ENCODE assay signal across 24 cellular contexts in the genomic region with DNA sequence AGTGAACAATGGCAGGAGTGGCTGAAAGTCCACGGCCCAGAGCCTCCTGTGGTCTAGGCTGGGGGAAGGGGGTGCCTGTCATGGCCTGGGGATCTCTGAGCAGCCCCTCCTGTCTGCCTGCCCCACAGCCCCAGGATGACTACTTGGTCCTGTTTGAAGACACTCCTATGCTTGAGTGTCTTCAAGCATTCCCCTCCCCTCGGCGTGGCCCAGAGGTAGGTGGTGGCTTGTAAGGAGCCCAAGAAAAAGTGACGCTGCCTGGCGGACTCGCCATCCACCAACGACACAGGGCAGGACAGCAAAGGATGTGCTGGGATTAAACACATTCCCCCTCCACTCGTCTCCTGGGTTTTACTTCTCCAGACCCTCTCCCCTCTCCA. TPM values are rescaled to one million over a fixed set of nuclear protein-coding genes. Genes with fewer than 3 reads are reported as not detected.
"Had no signal": no experiment of that assay in that cellular context is flagged by ENCODE, and none has a peak within 500 bp of the region (broad histone marks: within the 10 kb centered on the region; RNA-seq: fewer than 3 reads in every experiment).

No MANE protein-coding gene starts in this region.

- H3K4me1 ChIP-seq: ascending aorta, tibial artery had no signal

- H3K4me1 Mint-ChIP-seq: activated CD4-positive, alpha-beta T cell treated with anti-CD3 and anti-CD28 coated beads, Interleukin-2, amount 10 ng/mL, durations not matched to agents 24 days and 14 days; central memory CD8-positive, alpha-beta T cell had no signal

- H3K27ac ChIP-seq: ascending aorta, coronary artery, left ventricle myocardium inferior, tibial artery had no signal

- H3K27me3 Mint-ChIP-seq: activated CD4-positive, alpha-beta T cell treated with anti-CD3 and anti-CD28 coated beads, Interleukin-2, amount 10 ng/mL, durations not matched to agents 24 days and 14 days; central memory CD8-positive, alpha-beta T cell; progenitor cell of endocrine pancreas; T-cell had no signal

- H3K36me3 ChIP-seq: ascending aorta, left ventricle myocardium inferior, tibial artery had no signal

- DNase-seq: activated CD4-positive, alpha-beta T cell treated with anti-CD3 and anti-CD28 coated beads, Interleukin-2, amount 10 ng/mL, durations not matched to agents 24 days and 14 days; activated CD8-positive, alpha-beta memory T cell treated with anti-CD3 and anti-CD28 coated beads, Interleukin-2, amount 50 U/mL, for 4 hours; activated CD8-positive, alpha-beta T cell treated with anti-CD3 and anti-CD28 coated beads, Interleukin-2, amount 10 ng/mL, durations not matched to agents 7 days and 5 days; activated effector memory CD4-positive, alpha-beta T cell treated with Interleukin-2 at 50 U/mL for 16 hours; activated naive CD4-positive, alpha-beta T cell treated with anti-CD3 and anti-CD28 coated beads, Interleukin-2, amount 50 U/mL, for 16 hours; activated T-cell treated with anti-CD3 and anti-CD28 coated beads, Interleukin-2, amount 50 U/mL, for 4 hours; left ventricle myocardium inferior; nephron progenitor cell; stimulated activated CD4-positive, alpha-beta T cell treated with anti-CD3 and anti-CD28 coated beads, Interleukin-2, amount 100 ng/mL, for 24 hours; stimulated activated naive CD8-positive, alpha-beta T cell treated with anti-CD3 and anti-CD28 coated beads, Interleukin-15, Interleukin-2, amounts not matched to agents 100 U/mL and 50 U/mL, for 24 hours; substantia nigra; T-cell; T-helper 9 cell; tibial artery had no signal

- H3K9me3 Mint-ChIP-seq: activated CD4-positive, alpha-beta T cell treated with anti-CD3 and anti-CD28 coated beads, Interleukin-2, amount 10 ng/mL, durations not matched to agents 24 days and 14 days; activated T-cell treated with anti-CD3 and anti-CD28 coated beads, Interleukin-2, amount 50 U/mL, for 4 hours; central memory CD8-positive, alpha-beta T cell; nephron progenitor cell; T-cell had no signal

- H3K4me3 ChIP-seq: ascending aorta, coronary artery, left ventricle myocardium inferior, tibial artery had no signal

- FAIRE-seq: endometrium, frontal cortex, keratinocyte had no signal

- ATAC-seq: activated CD8-positive, alpha-beta T cell treated with anti-CD3 and anti-CD28 coated beads, Interleukin-2, amount 10 ng/mL, durations not matched to agents 7 days and 5 days; activated T-cell treated with anti-CD3 and anti-CD28 coated beads, Interleukin-2, amount 50 U/mL, for 4 hours; stimulated activated naive CD8-positive, alpha-beta T cell treated with anti-CD3 and anti-CD28 coated beads, Interleukin-15, Interleukin-2, amounts not matched to agents 100 U/mL and 50 U/mL, for 24 hours; T-cell had no signal

- H3K36me3 Mint-ChIP-seq: T-cell had no signal

- H3K27me3 ChIP-seq: ascending aorta had no signal

- H3K27ac Mint-ChIP-seq: activated CD4-positive, alpha-beta T cell treated with anti-CD3 and anti-CD28 coated beads, Interleukin-2, amount 10 ng/mL, durations not matched to agents 24 days and 14 days; nephron progenitor cell; T-cell had no signal

- H3K4me3 Mint-ChIP-seq: activated CD4-positive, alpha-beta T cell treated with anti-CD3 and anti-CD28 coated beads, Interleukin-2, amount 10 ng/mL, durations not matched to agents 24 days and 14 days; activated CD8-positive, alpha-beta T cell treated with anti-CD3 and anti-CD28 coated beads, Interleukin-2, amount 10 ng/mL, durations not matched to agents 7 days and 5 days; activated T-cell treated with anti-CD3 and anti-CD28 coated beads, Interleukin-2, amount 50 U/mL, for 4 hours; central memory CD8-positive, alpha-beta T cell; nephron progenitor cell had no signal

- H3K9me3 ChIP-seq: ascending aorta, left ventricle myocardium inferior, tibial artery had no signal

RNA-seq across cellular contexts. Expression of a gene that starts 7.3 kb away (rescaled TPM):
- total RNA-seq: activated T-cell treated with anti-CD3 and anti-CD28 coated beads, Interleukin-2, amount 50 U/mL, for 4 hours; myocyte had no signal
- polyA plus RNA-seq: keratinocyte had no signal

RNA-seq across cellular contexts. Expression of a gene that starts 33.7 kb away (rescaled TPM):
- total RNA-seq: ascending aorta, frontal cortex, left ventricle myocardium inferior, myocyte, omental fat pad had no signal
- polyA plus RNA-seq: urinary bladder had no signal
